Comparison of ENCODE assay signal across 26 cellular contexts in genomic region chr3:73481888-73482287, GRCh38.
"Had no signal": no experiment of that assay in that cellular context is flagged by ENCODE, and none has a peak within 500 bp of the region (broad histone marks: within the 10 kb centered on the region; RNA-seq: fewer than 3 reads in every experiment).

No MANE protein-coding gene starts in this region.

- H3K4me1 Mint-ChIP-seq: activated CD4-positive, alpha-beta T cell treated with anti-CD3 and anti-CD28 coated beads, Interleukin-2, amount 10 ng/mL, durations not matched to agents 7 days and 5 days; activated naive CD4-positive, alpha-beta T cell treated with anti-CD3 and anti-CD28 coated beads, Interleukin-2, amount 10 ng/mL, durations not matched to agents 7 days and 5 days; activated naive CD8-positive, alpha-beta T cell treated with anti-CD3 and anti-CD28 coated beads, Interleukin-2, amount 10 ng/mL, durations not matched to agents 7 days and 5 days; central memory CD8-positive, alpha-beta T cell had no signal

- DNase-seq: activated CD4-positive, alpha-beta memory T cell treated with anti-CD3 and anti-CD28 coated beads, Interleukin-2, amount 10 ng/mL, durations not matched to agents 7 days and 5 days; activated CD4-positive, alpha-beta T cell treated with anti-CD3 and anti-CD28 coated beads for 1 hour; activated CD4-positive, alpha-beta T cell treated with anti-CD3 and anti-CD28 coated beads for 4 hours; activated CD4-positive, alpha-beta T cell treated with anti-CD3 and anti-CD28 coated beads, Interleukin-2, amount 10 ng/mL, durations not matched to agents 7 days and 5 days; activated CD4-positive, alpha-beta T cell treated with anti-CD3 and anti-CD28 coated beads, Interleukin-2, amount 50 U/mL, for 4 hours; activated CD8-positive, alpha-beta memory T cell treated with anti-CD3 and anti-CD28 coated beads, Interleukin-2, amount 50 U/mL, for 48 hours; activated gamma-delta T cell; activated naive CD4-positive, alpha-beta T cell; activated naive CD4-positive, alpha-beta T cell treated with anti-CD3 and anti-CD28 coated beads, Interleukin-2, amount 10 ng/mL, durations not matched to agents 7 days and 5 days; activated naive CD8-positive, alpha-beta T cell treated with anti-CD3 and anti-CD28 coated beads, Interleukin-2, amount 10 ng/mL, durations not matched to agents 7 days and 5 days; activated T-cell treated with anti-CD3 and anti-CD28 coated beads for 4 hours; activated T-cell treated with anti-CD3 and anti-CD28 coated beads, Interleukin-2, amount 50 U/mL, for 24 hours; activated T-cell treated with anti-CD3 and anti-CD28 coated beads, Interleukin-2, amount 50 U/mL, for 72 hours; body of pancreas; dorsolateral prefrontal cortex; effector memory CD4-positive, alpha-beta T cell; endodermal cell; foreskin keratinocyte; heart right ventricle; T-helper 2 cell had no signal

- H3K4me3 Mint-ChIP-seq: activated CD4-positive, alpha-beta memory T cell treated with anti-CD3 and anti-CD28 coated beads, Interleukin-2, amount 10 ng/mL, durations not matched to agents 7 days and 5 days; activated CD4-positive, alpha-beta T cell treated with anti-CD3 and anti-CD28 coated beads, Interleukin-2, amount 10 ng/mL, durations not matched to agents 7 days and 5 days; activated naive CD4-positive, alpha-beta T cell treated with anti-CD3 and anti-CD28 coated beads, Interleukin-2, amount 10 ng/mL, durations not matched to agents 7 days and 5 days; activated naive CD8-positive, alpha-beta T cell treated with anti-CD3 and anti-CD28 coated beads, Interleukin-2, amount 10 ng/mL, durations not matched to agents 7 days and 5 days; activated T-cell treated with anti-CD3 and anti-CD28 coated beads, Interleukin-2, amount 50 U/mL, for 24 hours; activated T-cell treated with anti-CD3 and anti-CD28 coated beads, Interleukin-2, amount 50 U/mL, for 72 hours; central memory CD8-positive, alpha-beta T cell; dendritic cell treated with granulocyte-macrophage colony-stimulating factor and Interleukin-4, amounts not matched to agents 40 ng/mL and 50 ng/mL, for 4 days; endodermal cell had no signal

- ATAC-seq: activated naive CD4-positive, alpha-beta T cell treated with anti-CD3 and anti-CD28 coated beads, Interleukin-2, amount 50 U/mL, for 72 hours; activated T-cell treated with anti-CD3 and anti-CD28 coated beads, Interleukin-2, amount 50 U/mL, for 72 hours; body of pancreas; esophagus mucosa; foreskin keratinocyte; gastroesophageal sphincter had no signal

- H3K9me3 ChIP-seq: body of pancreas, gastroesophageal sphincter had no signal

- H3K36me3 ChIP-seq: gastroesophageal sphincter, heart right ventricle had no signal

- H3K27ac Mint-ChIP-seq: activated CD4-positive, alpha-beta memory T cell treated with anti-CD3 and anti-CD28 coated beads, Interleukin-2, amount 10 ng/mL, durations not matched to agents 7 days and 5 days; activated CD4-positive, alpha-beta T cell treated with anti-CD3 and anti-CD28 coated beads, Interleukin-2, amount 10 ng/mL, durations not matched to agents 7 days and 5 days; activated naive CD4-positive, alpha-beta T cell treated with anti-CD3 and anti-CD28 coated beads, Interleukin-2, amount 10 ng/mL, durations not matched to agents 7 days and 5 days; activated naive CD4-positive, alpha-beta T cell treated with anti-CD3 and anti-CD28 coated beads, Interleukin-2, amount 50 U/mL, for 72 hours; activated naive CD8-positive, alpha-beta T cell treated with anti-CD3 and anti-CD28 coated beads, Interleukin-2, amount 10 ng/mL, durations not matched to agents 7 days and 5 days; activated T-cell treated with anti-CD3 and anti-CD28 coated beads, Interleukin-2, amount 50 U/mL, for 24 hours; activated T-cell treated with anti-CD3 and anti-CD28 coated beads, Interleukin-2, amount 50 U/mL, for 72 hours; dendritic cell treated with granulocyte-macrophage colony-stimulating factor and Interleukin-4, amounts not matched to agents 40 ng/mL and 50 ng/mL, for 4 days; endodermal cell had no signal

- H3K36me3 Mint-ChIP-seq: activated naive CD4-positive, alpha-beta T cell treated with anti-CD3 and anti-CD28 coated beads, Interleukin-2, amount 10 ng/mL, durations not matched to agents 7 days and 5 days; activated naive CD8-positive, alpha-beta T cell treated with anti-CD3 and anti-CD28 coated beads, Interleukin-2, amount 10 ng/mL, durations not matched to agents 7 days and 5 days had no signal

- H3K27me3 ChIP-seq: body of pancreas, dorsolateral prefrontal cortex, foreskin keratinocyte, gastroesophageal sphincter had no signal

- H3K9me3 Mint-ChIP-seq: activated CD4-positive, alpha-beta memory T cell treated with anti-CD3 and anti-CD28 coated beads, Interleukin-2, amount 10 ng/mL, durations not matched to agents 7 days and 5 days; activated T-cell treated with anti-CD3 and anti-CD28 coated beads, Interleukin-2, amount 50 U/mL, for 72 hours; central memory CD8-positive, alpha-beta T cell; dendritic cell treated with granulocyte-macrophage colony-stimulating factor and Interleukin-4, amounts not matched to agents 40 ng/mL and 50 ng/mL, for 4 days had no signal

- H3K4me3 ChIP-seq: body of pancreas, coronary artery, dorsolateral prefrontal cortex, gastroesophageal sphincter, heart right ventricle had no signal

- H3K27ac ChIP-seq: body of pancreas, coronary artery, dorsolateral prefrontal cortex, foreskin keratinocyte had no signal

- H3K4me1 ChIP-seq: foreskin keratinocyte had no signal

- H3K27me3 Mint-ChIP-seq: central memory CD8-positive, alpha-beta T cell had no signal
